ENCODE assay signal across 6 cellular contexts in the genomic region with DNA sequence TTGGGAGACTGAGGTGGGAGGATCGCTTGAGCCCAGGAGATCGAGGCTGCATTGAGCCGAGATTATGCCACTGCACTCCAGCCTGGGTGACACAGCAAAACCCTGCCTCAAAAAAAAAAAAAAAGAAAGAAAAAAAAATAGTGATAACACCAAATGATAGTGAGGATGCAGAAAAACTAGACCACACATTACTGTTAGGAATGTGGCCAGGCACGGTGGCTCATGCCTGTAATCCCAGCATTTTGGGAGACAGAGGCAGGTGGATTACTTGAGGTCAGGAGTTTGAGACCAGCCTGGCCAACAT. TPM values are rescaled to one million over a fixed set of nuclear protein-coding genes. Genes with fewer than 3 reads are reported as not detected.
"Had no signal": no experiment of that assay in that cellular context is flagged by ENCODE, and none has a peak within 500 bp of the region (broad histone marks: within the 10 kb centered on the region; RNA-seq: fewer than 3 reads in every experiment).

No MANE protein-coding gene starts in this region.

RNA-seq across cellular contexts. Expression of a gene that starts 40.7 kb away (rescaled TPM):
- total RNA-seq: M059J, PC-9, Right ventricle myocardium inferior, RPMI7951, SJSA1 had no signal
- polyA plus RNA-seq: SK-N-SH had no signal
